Comparison of ENCODE assay signal across 9 cellular contexts in the genomic region with DNA sequence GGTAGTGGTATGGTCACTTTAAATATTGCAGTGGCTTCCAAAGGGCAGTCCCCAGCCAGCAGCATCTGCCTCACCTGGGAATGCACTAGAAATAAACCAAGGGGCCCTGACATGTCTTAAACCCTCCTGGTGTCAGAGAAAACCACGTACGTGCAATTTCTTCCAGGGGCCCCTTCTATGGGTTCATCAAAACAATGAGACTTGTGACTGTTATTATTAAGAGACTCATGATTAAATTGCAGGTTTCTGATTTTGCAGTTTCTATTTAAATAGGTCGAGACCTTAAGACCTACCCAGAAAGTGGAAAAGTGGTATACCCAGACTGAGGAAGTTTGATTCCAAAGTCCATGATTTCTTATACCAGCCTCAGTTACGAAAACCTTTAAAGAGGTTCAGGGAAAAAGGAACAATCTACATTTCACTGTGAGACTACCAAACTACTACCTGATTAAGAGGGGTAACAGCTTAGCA. TPM values are rescaled to one million over a fixed set of nuclear protein-coding genes. Genes with fewer than 3 reads are reported as not detected.
DNase-seq lines count a peak whose midpoint lies in the region; ATAC-seq and TF ChIP-seq lines count a peak whose summit lies in the region.
"Had no signal": no experiment of that assay in that cellular context is flagged by ENCODE, and none has a peak within 500 bp of the region (broad histone marks: within the 10 kb centered on the region; RNA-seq: fewer than 3 reads in every experiment).

No MANE protein-coding gene starts in this region.

- no peak for DNase-seq in MG63
- no peak for DNase-seq in coronary artery (ENCODE audit: low spot score)
- DNase-seq in NCI-H82 (lab: John Stamatoyannopoulos, UW) = no peak
- no peak for DNase-seq in NCI-H1105 (lab: John Stamatoyannopoulos, UW)

- H3K9me3 ChIP-seq in MG63 (no peaks in the 10 kb centered on the region), neuron (ENCODE audit: low read length) (no peaks in the 10 kb centered on the region)

- peaks cover 63% of the 10 kb centered on the region for H3K4me1 ChIP-seq in neuron (ENCODE audit: insufficient read depth, low read length)

- peaks cover 68% of the 10 kb centered on the region for H3K36me3 ChIP-seq in MG63
- peaks cover 60% of the 10 kb centered on the region for H3K36me3 ChIP-seq in neuron (ENCODE audit: insufficient read depth, low read length)

- no peak overlapping the region for H2AFZ ChIP-seq in neuron (ENCODE audit: low read depth, low read length)

- ATAC-seq in GM21723 (IDR thresholded peaks at IDR 0.05; ENCODE audit: unreplicated experiment) (no peak), GM19397 (IDR thresholded peaks at IDR 0.05; ENCODE audit: unreplicated experiment) (no peak)

- peak overlapping the region; percentile 39 to 88 for H3K27ac ChIP-seq in coronary artery

- H3K27me3 ChIP-seq in MG63 (no peaks in the 10 kb centered on the region), neuron (ENCODE audit: insufficient read depth, low read length) (no peaks in the 10 kb centered on the region)

- H3K4me3 ChIP-seq in GM08714 (ENCODE audit: low read length) (peak overlapping the region; percentile 93; the same call in 1 of the 2 replicates), MG63 (peak overlapping the region; percentile 93), coronary artery (peak overlapping the region; percentile 84), neuron (ENCODE audit: low read length) (peak overlapping the region; percentile 77)

- TF ChIP-seq CTCF in coronary artery (IDR thresholded peaks at IDR 0.05) = peak; percentile 8

RNA-seq across cellular contexts. Expression of a gene that starts 0.7 kb away (rescaled TPM):
- 2.8 and 10.4 TPM in 2 replicates for total RNA-seq in MG63 (2014; rRNA removed; shearing (Covaris generic); ENCODE audit: low replicate concordance)

RNA-seq across cellular contexts. Expression of a gene that starts 8.5 kb away (rescaled TPM):
- 420 and 1,383 TPM in 2 replicates for total RNA-seq in MG63 (2014; rRNA removed; shearing (Covaris generic); ENCODE audit: low replicate concordance)

RNA-seq across cellular contexts. Expression of a gene that starts 9.2 kb away (rescaled TPM):
- total RNA-seq in MG63 (2014; rRNA removed; shearing (Covaris generic); ENCODE audit: low replicate concordance) = 9.1 and 17.7 TPM in 2 replicates

RNA-seq across cellular contexts. Expression of a gene that starts 48.7 kb away (rescaled TPM):
- total RNA-seq in MG63 (2014; rRNA removed; shearing (Covaris generic); ENCODE audit: low replicate concordance) = 5.6 and 19.0 TPM in 2 replicates
- total RNA-seq: SK-MEL-5 had no signal
